24 cellular contexts compared by ENCODE assay signal in the genomic region with DNA sequence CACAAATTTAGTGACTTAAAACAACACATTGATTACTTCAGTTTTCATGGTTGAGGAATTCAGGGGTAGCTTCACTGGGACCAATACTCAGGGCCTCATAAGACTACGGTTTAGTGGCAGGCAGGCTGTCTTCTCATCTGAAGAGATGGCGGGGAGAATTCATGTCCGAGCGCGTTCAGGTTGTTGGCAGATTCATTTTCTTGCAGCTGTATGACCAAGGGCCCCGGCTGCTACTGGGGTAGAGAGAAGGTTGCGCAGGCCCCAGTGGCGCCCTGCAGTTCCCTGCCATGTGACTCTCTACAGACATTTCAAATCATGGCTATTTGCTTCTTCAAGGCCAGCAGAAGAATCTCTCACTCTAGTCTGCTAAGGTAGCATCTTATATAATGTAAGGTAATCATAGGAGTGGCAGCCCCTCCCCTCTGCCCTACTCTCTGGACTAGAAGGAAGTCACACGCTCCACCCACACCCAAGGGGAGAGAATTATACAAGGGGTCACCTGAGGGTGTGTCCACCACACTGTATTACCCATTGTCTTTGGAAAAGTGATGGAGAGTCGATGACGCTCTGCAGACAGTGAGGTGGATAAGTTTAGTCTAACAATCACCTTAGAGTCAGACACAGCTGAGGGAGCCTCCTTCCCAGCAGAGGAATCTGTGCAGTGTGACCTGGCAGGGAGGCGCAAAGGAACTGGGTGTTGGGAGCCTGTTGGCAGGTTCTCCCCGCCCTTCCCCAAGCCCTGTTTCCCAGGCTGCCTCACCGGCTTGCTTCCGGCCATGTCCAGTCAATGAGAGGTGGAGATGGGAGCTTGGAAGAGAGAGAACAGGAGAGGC. TPM values are rescaled to one million over a fixed set of nuclear protein-coding genes. Genes with fewer than 3 reads are reported as not detected.
DNase-seq lines count a peak whose midpoint lies in the region; ATAC-seq and TF ChIP-seq lines count a peak whose summit lies in the region.
"Had no signal": no experiment of that assay in that cellular context is flagged by ENCODE, and none has a peak within 500 bp of the region (broad histone marks: within the 10 kb centered on the region; RNA-seq: fewer than 3 reads in every experiment).

No MANE protein-coding gene starts in this region.

- intact Hi-C loops in dendritic cell treated with granulocyte-macrophage colony-stimulating factor and Interleukin-4, amounts not matched to agents 40 ng/mL and 50 ng/mL, for 4 days (cut with micrococcal nuclease), result no loop called here
- intact Hi-C loops in left ventricle myocardium inferior (cut with micrococcal nuclease), result no loop called here

- no peaks in the 10 kb centered on the region for H3K36me3 Mint-ChIP-seq in dendritic cell treated with granulocyte-macrophage colony-stimulating factor and Interleukin-4, amounts not matched to agents 40 ng/mL and 50 ng/mL, for 4 days (ENCODE audit: low read depth)
- no peaks in the 10 kb centered on the region for H3K36me3 Mint-ChIP-seq in osteocyte (ENCODE audit: unreplicated experiment)
- H3K36me3 Mint-ChIP-seq: activated naive CD4-positive, alpha-beta T cell treated with anti-CD3 and anti-CD28 coated beads, Interleukin-2, amount 10 ng/mL, durations not matched to agents 7 days and 5 days; brain; stimulated activated memory B cell treated with anti-CD40 and anti-IgM and Interleukin-4, amounts not matched to agents 10 μg/mL and 1 μg/mL and 100 μg/mL, for 72 hours had no signal

- H3K9me3 ChIP-seq in left ventricle myocardium inferior (replicated peaks), result no peaks in the 10 kb centered on the region
- H3K9me3 ChIP-seq: lower lobe of right lung, testis had no signal

- peaks cover 11% of the 10 kb centered on the region for H3K4me1 Mint-ChIP-seq in dendritic cell treated with granulocyte-macrophage colony-stimulating factor and Interleukin-4, amounts not matched to agents 40 ng/mL and 50 ng/mL, for 4 days (ENCODE audit: low read depth)
- peaks cover 17% of the 10 kb centered on the region for H3K4me1 Mint-ChIP-seq in osteocyte (ENCODE audit: unreplicated experiment)
- H3K4me1 Mint-ChIP-seq: activated CD4-positive, alpha-beta T cell treated with anti-CD3 and anti-CD28 coated beads, Interleukin-2, amount 10 ng/mL, durations not matched to agents 7 days and 5 days had no signal

- ATAC-seq in GM18870 (IDR thresholded peaks at IDR 0.05; ENCODE audit: unreplicated experiment), result no peak
- no peak for ATAC-seq in GM21360 (IDR thresholded peaks at IDR 0.05; ENCODE audit: unreplicated experiment)
- ATAC-seq: lower lobe of right lung; sciatic nerve; stimulated activated memory B cell treated with anti-CD40 and anti-IgM and Interleukin-4, amounts not matched to agents 10 μg/mL and 1 μg/mL and 100 μg/mL, for 72 hours had no signal

- DNase-seq in LoVo (ENCODE audit: low spot score) (peak; percentile 52), left ventricle myocardium inferior (no peak), osteocyte (ENCODE audit: extremely low spot score, unreplicated experiment) (peak; percentile 63), NCI-H345 (lab: John Stamatoyannopoulos, UW) (no peak), NCI-H524 (lab: John Stamatoyannopoulos, UW) (no peak)
- DNase-seq: activated CD4-positive, alpha-beta T cell treated with anti-CD3 and anti-CD28 coated beads, Interleukin-2, amount 10 ng/mL, durations not matched to agents 7 days and 5 days; activated naive CD4-positive, alpha-beta T cell treated with anti-CD3 and anti-CD28 coated beads, Interleukin-2, amount 10 ng/mL, durations not matched to agents 7 days and 5 days; CD4-positive, alpha-beta T cell; effector CD8-positive, alpha-beta T cell; GM23248; lower lobe of right lung; NCI-H2171; NCI-H526; SIG-M5; stimulated activated CD4-positive, alpha-beta T cell treated with anti-CD3 and anti-CD28 coated beads, Interleukin-4, amount 100 ng/mL, for 4 hours; T1000; testis had no signal

- H3K27ac ChIP-seq in left ventricle myocardium inferior (replicated peaks), result peak overlapping the region; percentile 42
- H3K27ac ChIP-seq: GM23248, lower lobe of right lung, PC-9, testis had no signal

- TF ChIP-seq CTCF in left ventricle myocardium inferior (IDR thresholded peaks at IDR 0.05; ENCODE audit: borderline replicate concordance) (no peak), osteocyte (IDR thresholded peaks at IDR 0.05) (no peak)

- no peak overlapping the region for H3K4me3 ChIP-seq in left ventricle myocardium inferior
- H3K4me3 ChIP-seq: GM23248, lower lobe of right lung, PC-9, testis had no signal

- no peak overlapping the region for H3K4me3 Mint-ChIP-seq in dendritic cell treated with granulocyte-macrophage colony-stimulating factor and Interleukin-4, amounts not matched to agents 40 ng/mL and 50 ng/mL, for 4 days
- H3K4me3 Mint-ChIP-seq in osteocyte (ENCODE audit: unreplicated experiment), result no peak overlapping the region
- H3K4me3 Mint-ChIP-seq: activated CD4-positive, alpha-beta T cell treated with anti-CD3 and anti-CD28 coated beads, Interleukin-2, amount 10 ng/mL, durations not matched to agents 7 days and 5 days; activated naive CD4-positive, alpha-beta T cell treated with anti-CD3 and anti-CD28 coated beads, Interleukin-2, amount 10 ng/mL, durations not matched to agents 7 days and 5 days; brain; CD4-positive, alpha-beta T cell; stimulated activated memory B cell treated with anti-CD40 and anti-IgM and Interleukin-4, amounts not matched to agents 10 μg/mL and 1 μg/mL and 100 μg/mL, for 72 hours had no signal

- H3K36me3 ChIP-seq in left ventricle myocardium inferior, result no peaks in the 10 kb centered on the region
- H3K36me3 ChIP-seq: lower lobe of right lung had no signal

- no peaks in the 10 kb centered on the region for H3K9me3 Mint-ChIP-seq in dendritic cell treated with granulocyte-macrophage colony-stimulating factor and Interleukin-4, amounts not matched to agents 40 ng/mL and 50 ng/mL, for 4 days
- H3K9me3 Mint-ChIP-seq in osteocyte (ENCODE audit: unreplicated experiment), result no peaks in the 10 kb centered on the region
- H3K9me3 Mint-ChIP-seq: activated CD4-positive, alpha-beta T cell treated with anti-CD3 and anti-CD28 coated beads, Interleukin-2, amount 10 ng/mL, durations not matched to agents 7 days and 5 days; activated naive CD4-positive, alpha-beta T cell treated with anti-CD3 and anti-CD28 coated beads, Interleukin-2, amount 10 ng/mL, durations not matched to agents 7 days and 5 days; CD4-positive, alpha-beta T cell; stimulated activated memory B cell treated with anti-CD40 and anti-IgM and Interleukin-4, amounts not matched to agents 10 μg/mL and 1 μg/mL and 100 μg/mL, for 72 hours had no signal

- H3K27ac Mint-ChIP-seq in dendritic cell treated with granulocyte-macrophage colony-stimulating factor and Interleukin-4, amounts not matched to agents 40 ng/mL and 50 ng/mL, for 4 days, result peak overlapping the region; percentile 15
- no peak overlapping the region for H3K27ac Mint-ChIP-seq in osteocyte (ENCODE audit: unreplicated experiment)
- H3K27ac Mint-ChIP-seq: activated CD4-positive, alpha-beta T cell treated with anti-CD3 and anti-CD28 coated beads, Interleukin-2, amount 10 ng/mL, durations not matched to agents 7 days and 5 days; activated naive CD4-positive, alpha-beta T cell treated with anti-CD3 and anti-CD28 coated beads, Interleukin-2, amount 10 ng/mL, durations not matched to agents 7 days and 5 days; CD4-positive, alpha-beta T cell; stimulated activated memory B cell treated with anti-CD40 and anti-IgM and Interleukin-4, amounts not matched to agents 10 μg/mL and 1 μg/mL and 100 μg/mL, for 72 hours had no signal

- H3K27me3 ChIP-seq in left ventricle myocardium inferior (ENCODE audit: low read depth), result no peaks in the 10 kb centered on the region
- H3K27me3 ChIP-seq: testis had no signal

- H3K4me1 ChIP-seq in left ventricle myocardium inferior, result peaks cover 53% of the 10 kb centered on the region
- H3K4me1 ChIP-seq: lower lobe of right lung, testis had no signal

- peaks cover 15% of the 10 kb centered on the region for H3K27me3 Mint-ChIP-seq in dendritic cell treated with granulocyte-macrophage colony-stimulating factor and Interleukin-4, amounts not matched to agents 40 ng/mL and 50 ng/mL, for 4 days
- no peaks in the 10 kb centered on the region for H3K27me3 Mint-ChIP-seq in osteocyte (ENCODE audit: unreplicated experiment)

RNA-seq across cellular contexts. Expression of a gene that starts 35.7 kb away (rescaled TPM):
- total RNA-seq in left ventricle myocardium inferior, result 50.4 TPM
- total RNA-seq in osteocyte, result 62.8 and 66.9 TPM in 2 replicates

Comparison
In these comparisons a context has a peak if more than half of its experiments do, and no peak if none do; other contexts are left out.
1. DNase-seq: peak in LoVo (single experiment) and osteocyte (single experiment); none in left ventricle myocardium inferior (single experiment), NCI-H345 (single experiment) and NCI-H524 (0 of 2).